9 cellular contexts compared by ENCODE assay signal in the genomic region with DNA sequence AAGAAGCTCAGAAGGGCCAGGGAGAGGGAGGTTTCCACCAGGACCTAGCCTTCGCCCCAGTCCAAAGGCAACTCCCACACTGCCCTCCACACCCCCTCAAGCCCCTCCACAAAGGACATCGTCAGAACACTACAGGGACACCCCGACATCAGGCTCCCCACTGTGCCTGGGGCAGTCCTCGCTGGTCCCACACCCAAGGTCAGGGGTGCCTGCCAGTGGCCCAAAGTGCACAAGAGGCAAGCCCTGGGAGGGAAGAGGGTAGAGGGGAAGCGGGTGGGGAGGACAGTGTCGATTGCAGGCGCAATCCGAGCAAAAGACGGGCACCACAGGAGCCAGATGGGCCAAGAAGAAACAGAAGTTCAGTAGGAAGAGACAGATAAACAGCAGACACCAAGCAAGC. TPM values are rescaled to one million over a fixed set of nuclear protein-coding genes. Genes with fewer than 3 reads are reported as not detected.
DNase-seq lines count a peak whose midpoint lies in the region; ATAC-seq and TF ChIP-seq lines count a peak whose summit lies in the region.
"Had no signal": no experiment of that assay in that cellular context is flagged by ENCODE, and none has a peak within 500 bp of the region (broad histone marks: within the 10 kb centered on the region; RNA-seq: fewer than 3 reads in every experiment).

No MANE protein-coding gene starts in this region.

- H3K36me3 ChIP-seq in breast epithelium (no peaks in the 10 kb centered on the region), muscle layer of colon (ENCODE audit: insufficient read depth, low read length) (no peaks in the 10 kb centered on the region), tibial artery (no peaks in the 10 kb centered on the region)

- H3K9me3 ChIP-seq in breast epithelium (no peaks in the 10 kb centered on the region), muscle layer of colon (ENCODE audit: low read length) (no peaks in the 10 kb centered on the region), tibial artery (no peaks in the 10 kb centered on the region)

- intact Hi-C loops in activated naive CD4-positive, alpha-beta T cell treated with anti-CD3 and anti-CD28 coated beads for 36 hours (cut with micrococcal nuclease) = no loop called here
- intact Hi-C loops in breast epithelium (cut with DNase I; ENCODE audit: low total_unique reads) = no loop called here
- intact Hi-C loops in tibial artery (cut with DNase I; ENCODE audit: low total_unique reads) = loop anchor here (5.0 kb wide), 1 partner anchor 66 kb away; no protein-coding TSS in a partner anchor

- peak overlapping the region; percentile 44 for H3K4me3 Mint-ChIP-seq in activated naive CD4-positive, alpha-beta T cell treated with anti-CD3 and anti-CD28 coated beads for 36 hours

- H3K27me3 ChIP-seq in breast epithelium (peaks cover 0 to 3% of the 10 kb centered on the region in 2 donors), muscle layer of colon (ENCODE audit: control insufficient read depth in 1 of 2, insufficient read depth in 2 of 2, low read length in 2 of 2) (no peaks in the 10 kb centered on the region), tibial artery (peaks cover 0 to 13% of the 10 kb centered on the region in 2 donors)

- ATAC-seq in activated naive CD4-positive, alpha-beta T cell treated with anti-CD3 and anti-CD28 coated beads, Interleukin-2, amount 50 U/mL, for 72 hours = no peak
- ATAC-seq in HG03469 (IDR thresholded peaks at IDR 0.05; ENCODE audit: unreplicated experiment) = no peak

- H3K9me3 Mint-ChIP-seq in activated naive CD4-positive, alpha-beta T cell treated with anti-CD3 and anti-CD28 coated beads for 36 hours = no peaks in the 10 kb centered on the region
- H3K9me3 Mint-ChIP-seq in activated naive CD4-positive, alpha-beta T cell treated with anti-CD3 and anti-CD28 coated beads, Interleukin-2, amount 50 U/mL, for 72 hours = peaks cover 0 to 4% of the 10 kb centered on the region in 2 donors

- no peak for DNase-seq in activated naive CD4-positive, alpha-beta T cell treated with anti-CD3 and anti-CD28 coated beads for 36 hours
- DNase-seq in activated naive CD4-positive, alpha-beta T cell treated with anti-CD3 and anti-CD28 coated beads, Interleukin-2, amount 50 U/mL, for 72 hours (ENCODE audit: low spot score in 2 of 2) = no peak
- DNase-seq in breast epithelium (ENCODE audit: low spot score in 2 of 2) = no peak
- DNase-seq in tibial artery = no peak
- no peak for DNase-seq in activated gamma-delta T cell (lab: John Stamatoyannopoulos, UW)
- no peak for DNase-seq in activated T-cell treated with anti-CD3 and anti-CD28 coated beads, Interleukin-2, amount 50 U/mL, for 1 hour

- H3K27me3 Mint-ChIP-seq in activated naive CD4-positive, alpha-beta T cell treated with anti-CD3 and anti-CD28 coated beads for 36 hours (ENCODE audit: low read depth) = no peaks in the 10 kb centered on the region

- H3K4me1 ChIP-seq in breast epithelium (peaks cover 0 to 15% of the 10 kb centered on the region in 2 donors), muscle layer of colon (ENCODE audit: insufficient read depth, low read length) (peaks cover 48% of the 10 kb centered on the region), tibial artery (peaks cover 3 to 46% (median 36%) of the 10 kb centered on the region in 4 donors)

- no peak for TF ChIP-seq POLR2A in breast epithelium (IDR thresholded peaks at IDR 0.05)

- no peaks in the 10 kb centered on the region for H3K36me3 Mint-ChIP-seq in activated naive CD4-positive, alpha-beta T cell treated with anti-CD3 and anti-CD28 coated beads for 36 hours (ENCODE audit: low read depth)
- H3K36me3 Mint-ChIP-seq in activated naive CD4-positive, alpha-beta T cell treated with anti-CD3 and anti-CD28 coated beads, Interleukin-2, amount 50 U/mL, for 72 hours = peaks cover 0 to 15% of the 10 kb centered on the region in 2 donors

- peak overlapping the region in 1 of 3 donors; percentile 32 for H3K4me3 ChIP-seq in breast epithelium
- H3K4me3 ChIP-seq in muscle layer of colon (ENCODE audit: low read depth in 1 of 2, low read length in 2 of 2) = peak overlapping the region; percentile 43
- peak overlapping the region; percentile 25 to 42 for H3K4me3 ChIP-seq in tibial artery
- H3K4me3 ChIP-seq: GM12878 had no signal

- H3K27ac ChIP-seq in breast epithelium (peak overlapping the region; percentile 61 to 80), muscle layer of colon (ENCODE audit: low read depth, low read length) (peak overlapping the region; percentile 77), tibial artery (peak overlapping the region; percentile 82 to 94)

- no peak overlapping the region for H3K27ac Mint-ChIP-seq in activated naive CD4-positive, alpha-beta T cell treated with anti-CD3 and anti-CD28 coated beads for 36 hours
- peak overlapping the region in 1 of 2 donors; percentile 45 for H3K27ac Mint-ChIP-seq in activated naive CD4-positive, alpha-beta T cell treated with anti-CD3 and anti-CD28 coated beads, Interleukin-2, amount 50 U/mL, for 72 hours

- H3K4me1 Mint-ChIP-seq in activated naive CD4-positive, alpha-beta T cell treated with anti-CD3 and anti-CD28 coated beads for 36 hours (ENCODE audit: low read depth) = peaks cover 58% of the 10 kb centered on the region

- CTCF ChIA-PET in activated naive CD4-positive, alpha-beta T cell treated with anti-CD3 and anti-CD28 coated beads for 36 hours (lab: Charles Lee) = interaction anchor here (0.8 to 1.4 kb wide), 2 partner anchors 17 to 106 kb away, joined by 3 read pairs; no protein-coding TSS in a partner anchor

- TF ChIP-seq CTCF in breast epithelium (IDR thresholded peaks at IDR 0.05) (no peak), tibial artery (IDR thresholded peaks at IDR 0.05) (no peak)

- H3K9ac ChIP-seq in muscle layer of colon (ENCODE audit: low read length) = peak overlapping the region; percentile 26

RNA-seq across cellular contexts. Expression of a gene that starts 35.6 kb away (rescaled TPM):
- 1 to 10 TPM; 4.0 to 6.4 TPM for total RNA-seq in activated naive CD4-positive, alpha-beta T cell treated with anti-CD3 and anti-CD28 coated beads for 36 hours
- total RNA-seq in activated naive CD4-positive, alpha-beta T cell treated with anti-CD3 and anti-CD28 coated beads, Interleukin-2, amount 50 U/mL, for 72 hours = 10 to 100 TPM in 1 of 2 donors, under 1 TPM in 1; 0.98 to 17.7 TPM
- 10 to 100 TPM; 25.0 to 34.5 (median 33.8) TPM for total RNA-seq in breast epithelium
